15 cellular contexts compared by ENCODE assay signal in genomic region chr9:96604005-96604320, GRCh38. TPM values are rescaled to one million over a fixed set of nuclear protein-coding genes. Genes with fewer than 3 reads are reported as not detected.
DNase-seq lines count a peak whose midpoint lies in the region; ATAC-seq, FAIRE-seq and TF ChIP-seq lines count a peak whose summit lies in the region.
"Had no signal": no experiment of that assay in that cellular context is flagged by ENCODE, and none has a peak within 500 bp of the region (broad histone marks: within the 10 kb centered on the region; RNA-seq: fewer than 3 reads in every experiment).

No MANE protein-coding gene starts in this region.

- H3K9me3 ChIP-seq in astrocyte (ENCODE audit: insufficient read depth, low read depth, low read length) (no peaks in the 10 kb centered on the region), sigmoid colon (no peaks in the 10 kb centered on the region)

- intact Hi-C loops in left ventricle myocardium superior (cut with micrococcal nuclease) = no loop called here
- intact Hi-C loops in sigmoid colon (cut with DNase I) = no loop called here
- intact Hi-C loops in dorsolateral prefrontal cortex (cut with DNase I) = no loop called here

- WGBS in sigmoid colon, 2 donors = 77 to 78% methylated on average over 3 of the region's 3 CpGs

- TF ChIP-seq POLR2A in sigmoid colon (IDR thresholded peaks at IDR 0.05) = no peak

- no peak overlapping the region for H3K27ac Mint-ChIP-seq in astrocyte (ENCODE audit: unreplicated experiment)
- H3K27ac Mint-ChIP-seq: activated CD8-positive, alpha-beta T cell treated with anti-CD3 and anti-CD28 coated beads for 36 hours had no signal

- no peaks in the 10 kb centered on the region for H3K27me3 Mint-ChIP-seq in astrocyte (ENCODE audit: low read depth, unreplicated experiment)

- DNase-seq in AG10803 (ENCODE audit: low read depth) = peak; percentile 86
- peak; percentile 58 for DNase-seq in astrocyte (ENCODE audit: low read depth)
- DNase-seq in left ventricle myocardium superior = peak; percentile 45
- DNase-seq in sigmoid colon = peak; percentile 75
- DNase-seq in stimulated activated CD4-positive, alpha-beta T cell treated with anti-CD3 and anti-CD28 coated beads, Interleukin-4, amount 100 ng/mL, for 4 hours = no peak
- no peak for DNase-seq in dorsolateral prefrontal cortex
- DNase-seq in NCI-H2081 treated with DMSO at 0.1 percent for 48 hours (lab: John Stamatoyannopoulos, UW) = no peak
- DNase-seq: activated CD8-positive, alpha-beta T cell treated with anti-CD3 and anti-CD28 coated beads for 36 hours; activated naive CD4-positive, alpha-beta T cell treated with anti-CD3 and anti-CD28 coated beads, Interleukin-2, amount 50 U/mL, for 16 hours; DMS 273 treated with DMSO at 0.1 percent for 48 hours; KBM-7; NCI-H187 treated with DMSO at 0.1 percent for 48 hours; NCI-H748 treated with DMSO at 0.1 percent for 48 hours had no signal

- H3K4me3 ChIP-seq in AG10803 (ENCODE audit: low read length) = 0 out of 2 replicates have a peak overlapping the region, but pooled peaks have one; percentile 11
- H3K4me3 ChIP-seq in astrocyte (ENCODE audit: insufficient read depth, low read depth, low read length) = no peak overlapping the region
- no peak overlapping the region for H3K4me3 ChIP-seq in sigmoid colon
- H3K4me3 ChIP-seq in dorsolateral prefrontal cortex = peak overlapping the region in 1 of 59 donors; percentile 7
- H3K4me3 ChIP-seq: smooth muscle cell had no signal

- no peak overlapping the region for H3K4me2 ChIP-seq in astrocyte (ENCODE audit: low read length)
- H3K4me2 ChIP-seq: smooth muscle cell had no signal

- ATAC-seq in left ventricle myocardium superior (peak; percentile 91), GM21723 (IDR thresholded peaks at IDR 0.05; ENCODE audit: unreplicated experiment) (no peak)
- ATAC-seq: activated CD8-positive, alpha-beta T cell treated with anti-CD3 and anti-CD28 coated beads for 36 hours had no signal

- no peak overlapping the region for H2AFZ ChIP-seq in astrocyte (ENCODE audit: low read depth, low read length)

- no peaks in the 10 kb centered on the region for H4K20me1 ChIP-seq in astrocyte (ENCODE audit: insufficient read depth, low read length)

- H3K27ac ChIP-seq in astrocyte (ENCODE audit: low read depth, low read length) (no peak overlapping the region), sigmoid colon (peak overlapping the region; percentile 43 to 70 (median 60)), dorsolateral prefrontal cortex (peak overlapping the region in 19 of 59 donors; percentile 3 to 67 (median 47))

- TF ChIP-seq EP300 in sigmoid colon (IDR thresholded peaks at IDR 0.05) = peak in 2 of 4 donors; percentile 22 to 56

- TF ChIP-seq CTCF in AG10803 (conservative IDR thresholded peaks at IDR 0.05; ENCODE audit: low read length) = no peak
- no peak for TF ChIP-seq CTCF in astrocyte (IDR thresholded peaks at IDR 0.05; ENCODE audit: insufficient read depth, low read depth, low read length)
- no peak for TF ChIP-seq CTCF in sigmoid colon (IDR thresholded peaks at IDR 0.05)
- TF ChIP-seq CTCF in dorsolateral prefrontal cortex (IDR thresholded peaks at IDR 0.05 in 54 of 56, conservative IDR thresholded peaks at IDR 0.05 in 2 of 56; ENCODE audit: low read depth in 1 of 56, partially characterized antibody in 56 of 56) = no peak

- H3K36me3 ChIP-seq in astrocyte (ENCODE audit: insufficient read depth, low read length) (no peaks in the 10 kb centered on the region), sigmoid colon (no peaks in the 10 kb centered on the region)

- H3K4me3 Mint-ChIP-seq in astrocyte (ENCODE audit: unreplicated experiment) = no peak overlapping the region
- H3K4me3 Mint-ChIP-seq: activated CD8-positive, alpha-beta T cell treated with anti-CD3 and anti-CD28 coated beads for 36 hours had no signal

- FAIRE-seq in astrocyte (lab: Jason Lieb, UNC) = no peak

- H3K4me1 Mint-ChIP-seq in astrocyte (ENCODE audit: low read depth, unreplicated experiment) = peaks cover 8% of the 10 kb centered on the region

- H3K79me2 ChIP-seq in astrocyte (ENCODE audit: insufficient read depth, low read length) = peaks cover 10% of the 10 kb centered on the region

- no peak overlapping the region for H3K9ac ChIP-seq in astrocyte (ENCODE audit: low read length)

- no peaks in the 10 kb centered on the region for H3K9me3 Mint-ChIP-seq in astrocyte (ENCODE audit: unreplicated experiment)
- H3K9me3 Mint-ChIP-seq: activated CD8-positive, alpha-beta T cell treated with anti-CD3 and anti-CD28 coated beads for 36 hours had no signal

- H3K4me1 ChIP-seq in astrocyte (ENCODE audit: insufficient read depth, low read length) = no peaks in the 10 kb centered on the region
- H3K4me1 ChIP-seq in sigmoid colon = peaks cover 0 to 19% (median 10%) of the 10 kb centered on the region in 4 donors

- H3K36me3 Mint-ChIP-seq in astrocyte (ENCODE audit: low read depth, unreplicated experiment) = peaks cover 2% of the 10 kb centered on the region

- H3K27me3 ChIP-seq in astrocyte (ENCODE audit: insufficient read depth, low read length) (no peaks in the 10 kb centered on the region), sigmoid colon (no peaks in the 10 kb centered on the region), dorsolateral prefrontal cortex (no peaks in the 10 kb centered on the region)

RNA-seq across cellular contexts. Expression of gene CDC14B, which starts 15.7 kb away (rescaled TPM):
- total RNA-seq in astrocyte = 21.0 and 22.5 TPM in 2 replicates
- total RNA-seq in left ventricle myocardium superior = 18.1 TPM
- 10 to 100 TPM; 12.5 to 35.7 (median 17.6) TPM for total RNA-seq in sigmoid colon
- polyA plus RNA-seq in sigmoid colon = 10 to 100 TPM in 1 of 3 donors, 1 to 10 TPM in 2; 5.6 to 10.6 (median 8.4) TPM
- 100 to 1,000 TPM in 3 of 120 experiments, 10 to 100 TPM in 117; 28.9 to 134 (median 53.2) TPM for total RNA-seq in dorsolateral prefrontal cortex

RNA-seq across cellular contexts. Expression of gene PRXL2C, which starts 51.2 kb away (rescaled TPM):
- total RNA-seq in astrocyte (12.2 and 12.6 TPM in 2 replicates), left ventricle myocardium superior (24.5 TPM), sigmoid colon (10 to 100 TPM; 14.0 to 18.3 (median 15.8) TPM), dorsolateral prefrontal cortex (10 to 100 TPM in 11 of 120 experiments, 1 to 10 TPM in 109; 3.2 to 14.7 (median 6.5) TPM)
- 1 to 10 TPM; 2.5 to 3.8 (median 3.0) TPM for polyA plus RNA-seq in sigmoid colon

Comparison
In these comparisons a context has a peak if more than half of its experiments do, and no peak if none do; other contexts are left out.
1. DNase-seq: peak in AG10803 (single experiment), astrocyte (single experiment), left ventricle myocardium superior (single experiment) and sigmoid colon (single experiment); none in stimulated activated CD4-positive, alpha-beta T cell treated with anti-CD3 and anti-CD28 coated beads, Interleukin-4, amount 100 ng/mL, for 4 hours (0 of 2), dorsolateral prefrontal cortex (0 of 10) and NCI-H2081 treated with DMSO at 0.1 percent for 48 hours (single experiment).